Comparison of ENCODE assay signal across 8 cellular contexts in the genomic region with DNA sequence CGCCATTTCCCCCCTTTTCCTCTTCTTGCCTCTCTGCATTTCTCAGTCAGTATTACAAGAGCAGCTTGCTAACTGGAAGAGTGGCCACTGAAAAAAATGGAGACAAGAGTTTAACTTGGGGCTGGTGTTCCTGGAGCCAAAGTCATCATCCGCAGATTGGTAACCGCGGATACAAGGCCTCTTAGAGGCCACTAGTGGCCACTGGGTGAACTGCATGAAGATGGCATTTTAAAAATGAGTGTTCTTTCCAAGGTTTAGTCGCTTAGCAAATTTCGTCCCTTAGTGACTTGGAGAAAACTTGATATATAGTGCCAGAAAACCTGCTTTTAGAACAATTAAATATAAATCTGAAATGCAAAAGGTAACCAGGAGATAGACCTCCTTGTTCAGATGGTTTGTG. TPM values are rescaled to one million over a fixed set of nuclear protein-coding genes. Genes with fewer than 3 reads are reported as not detected.
DNase-seq lines count a peak whose midpoint lies in the region; ATAC-seq and TF ChIP-seq lines count a peak whose summit lies in the region.

No MANE protein-coding gene starts in this region.

- no peak for TF ChIP-seq POLR2A in spleen (IDR thresholded peaks at IDR 0.05)

- peaks cover 48% of the 10 kb centered on the region for H3K27me3 Mint-ChIP-seq in activated naive CD4-positive, alpha-beta T cell treated with anti-CD3 and anti-CD28 coated beads, Interleukin-2, amount 10 ng/mL, durations not matched to agents 7 days and 5 days
- peaks cover 74% of the 10 kb centered on the region for H3K27me3 Mint-ChIP-seq in stimulated activated memory B cell treated with anti-CD40 and anti-IgM and Interleukin-4, amounts not matched to agents 10 μg/mL and 1 μg/mL and 100 μg/mL, for 72 hours

- BruUV-seq in A673 (replicated peaks; lab: Mats Ljungman, UMichigan) = no TSS peak

- TF ChIP-seq CTCF in A673 (conservative IDR thresholded peaks at IDR 0.05; ENCODE audit: low read depth, low read length) (peak; percentile 82), spleen (IDR thresholded peaks at IDR 0.05 in 8 of 11, conservative IDR thresholded peaks at IDR 0.05 in 3 of 11) (peak; percentile 64 to 81 (median 77))

- no peaks in the 10 kb centered on the region for H3K4me1 ChIP-seq in A673 (ENCODE audit: insufficient read depth, low read length, poor library complexity, severe bottlenecking)
- H3K4me1 ChIP-seq in spleen = peaks cover 0 to 26% (median 6%) of the 10 kb centered on the region in 6 donors

- H3K27me3 ChIP-seq in A673 (replicated peaks; ENCODE audit: insufficient read depth, low read depth, low read length, poor library complexity) (peaks cover 46% of the 10 kb centered on the region), spleen (replicated peaks in 1 of 7) (peaks cover 4 to 71% (median 12%) of the 10 kb centered on the region in 7 donors)

- intact Hi-C loops in A673 (cut with micrococcal nuclease; ENCODE audit: unreplicated experiment) (loop anchor here (10.0 kb wide), 2 partner anchors 91 to 261 kb away; no protein-coding TSS in a partner anchor), spleen (cut with DNase I; ENCODE audit: low total_unique reads) (no loop called here)

- no peaks in the 10 kb centered on the region for H3K4me1 Mint-ChIP-seq in activated naive CD4-positive, alpha-beta T cell treated with anti-CD3 and anti-CD28 coated beads, Interleukin-2, amount 10 ng/mL, durations not matched to agents 7 days and 5 days
- peaks cover 20% of the 10 kb centered on the region for H3K4me1 Mint-ChIP-seq in stimulated activated memory B cell treated with anti-CD40 and anti-IgM and Interleukin-4, amounts not matched to agents 10 μg/mL and 1 μg/mL and 100 μg/mL, for 72 hours

- no peaks in the 10 kb centered on the region for H3K9me3 Mint-ChIP-seq in activated naive CD4-positive, alpha-beta T cell treated with anti-CD3 and anti-CD28 coated beads, Interleukin-2, amount 10 ng/mL, durations not matched to agents 7 days and 5 days
- H3K9me3 Mint-ChIP-seq in stimulated activated memory B cell treated with anti-CD40 and anti-IgM and Interleukin-4, amounts not matched to agents 10 μg/mL and 1 μg/mL and 100 μg/mL, for 72 hours = no peaks in the 10 kb centered on the region

- H3K4me3 ChIP-seq in A673 (ENCODE audit: low read depth, low read length, poor library complexity, severe bottlenecking) = no peak overlapping the region
- no peak overlapping the region for H3K4me3 ChIP-seq in spleen

- H3K9me3 ChIP-seq in A673 (ENCODE audit: low read depth, low read length, poor library complexity, severe bottlenecking) (no peaks in the 10 kb centered on the region), spleen (no peaks in the 10 kb centered on the region)

- no peak overlapping the region for H3K4me3 Mint-ChIP-seq in activated naive CD4-positive, alpha-beta T cell treated with anti-CD3 and anti-CD28 coated beads, Interleukin-2, amount 10 ng/mL, durations not matched to agents 7 days and 5 days
- no peak overlapping the region for H3K4me3 Mint-ChIP-seq in stimulated activated memory B cell treated with anti-CD40 and anti-IgM and Interleukin-4, amounts not matched to agents 10 μg/mL and 1 μg/mL and 100 μg/mL, for 72 hours

- no peak overlapping the region for H3K27ac Mint-ChIP-seq in activated naive CD4-positive, alpha-beta T cell treated with anti-CD3 and anti-CD28 coated beads, Interleukin-2, amount 10 ng/mL, durations not matched to agents 7 days and 5 days
- no peak overlapping the region for H3K27ac Mint-ChIP-seq in stimulated activated memory B cell treated with anti-CD40 and anti-IgM and Interleukin-4, amounts not matched to agents 10 μg/mL and 1 μg/mL and 100 μg/mL, for 72 hours

- H3K36me3 Mint-ChIP-seq in activated naive CD4-positive, alpha-beta T cell treated with anti-CD3 and anti-CD28 coated beads, Interleukin-2, amount 10 ng/mL, durations not matched to agents 7 days and 5 days = no peaks in the 10 kb centered on the region
- H3K36me3 Mint-ChIP-seq in stimulated activated memory B cell treated with anti-CD40 and anti-IgM and Interleukin-4, amounts not matched to agents 10 μg/mL and 1 μg/mL and 100 μg/mL, for 72 hours = no peaks in the 10 kb centered on the region

- H3K27ac ChIP-seq in A673 (ENCODE audit: low read depth, low read length, poor library complexity, severe bottlenecking) (no peak overlapping the region), spleen (no peak overlapping the region)

- POLR2A ChIA-PET in A673 (lab: Charles Lee; ENCODE audit: low non-redundant PET) = no interaction called here

- H3K36me3 ChIP-seq in A673 (ENCODE audit: insufficient read depth, low read length, poor library complexity, severe bottlenecking) (no peaks in the 10 kb centered on the region), spleen (no peaks in the 10 kb centered on the region)

- 21 to 38% (median 30%) methylated on average over 6 of the region's 6 CpGs for WGBS in spleen, 5 donors

- DNase-seq in A673 (ENCODE audit: low spot score) (peak; percentile 77), GM03348 (ENCODE audit: low spot score) (peak; percentile 52), NCI-H1694 (lab: John Stamatoyannopoulos, UW) (peak; percentile 65), hepatic stellate cell (ENCODE audit: low spot score) (peak; percentile 17), spleen (no peak)
- peak; percentile 47 for DNase-seq in activated naive CD4-positive, alpha-beta T cell treated with anti-CD3 and anti-CD28 coated beads, Interleukin-2, amount 10 ng/mL, durations not matched to agents 7 days and 5 days
- DNase-seq in activated CD4-positive, CD25-positive, alpha-beta regulatory T cell treated with anti-CD3 and anti-CD28 coated beads, Interleukin-2, amount 50 U/mL, for 72 hours = no peak

- no peak for ATAC-seq in stimulated activated memory B cell treated with anti-CD40 and anti-IgM and Interleukin-4, amounts not matched to agents 10 μg/mL and 1 μg/mL and 100 μg/mL, for 72 hours

- CTCF ChIA-PET in A673 (lab: Charles Lee) = no interaction called here
- CTCF ChIA-PET in activated naive CD4-positive, alpha-beta T cell treated with anti-CD3 and anti-CD28 coated beads, Interleukin-2, amount 10 ng/mL, durations not matched to agents 7 days and 5 days (lab: Charles Lee) = no interaction called here

RNA-seq across cellular contexts. Expression of a gene that starts 4.8 kb away (rescaled TPM):
- total RNA-seq in A673 (2021) (not detected in 2 replicates), spleen (10 to 100 TPM; 14.9 to 41.5 (median 28.6) TPM)
- 1 to 10 TPM; 1.8 to 3.0 (median 2.5) TPM for polyA plus RNA-seq in spleen

Comparison
In these comparisons a context has a peak if more than half of its experiments do, and no peak if none do; other contexts are left out.
1. DNase-seq: peak in A673 (single experiment), GM03348 (single experiment), NCI-H1694 (single experiment), activated naive CD4-positive, alpha-beta T cell treated with anti-CD3 and anti-CD28 coated beads, Interleukin-2, amount 10 ng/mL, durations not matched to agents 7 days and 5 days (single experiment) and hepatic stellate cell (single experiment); none in spleen (single experiment) and activated CD4-positive, CD25-positive, alpha-beta regulatory T cell treated with anti-CD3 and anti-CD28 coated beads, Interleukin-2, amount 50 U/mL, for 72 hours (single experiment).
2. RNA of a gene that starts 4.8 kb away (total RNA-seq): 14.9 to 41.5 TPM in spleen; not detected in A673; every median in the first group is over 10 times any median in the second.